Comparison of ENCODE assay signal across 8 cellular contexts in the genomic region with DNA sequence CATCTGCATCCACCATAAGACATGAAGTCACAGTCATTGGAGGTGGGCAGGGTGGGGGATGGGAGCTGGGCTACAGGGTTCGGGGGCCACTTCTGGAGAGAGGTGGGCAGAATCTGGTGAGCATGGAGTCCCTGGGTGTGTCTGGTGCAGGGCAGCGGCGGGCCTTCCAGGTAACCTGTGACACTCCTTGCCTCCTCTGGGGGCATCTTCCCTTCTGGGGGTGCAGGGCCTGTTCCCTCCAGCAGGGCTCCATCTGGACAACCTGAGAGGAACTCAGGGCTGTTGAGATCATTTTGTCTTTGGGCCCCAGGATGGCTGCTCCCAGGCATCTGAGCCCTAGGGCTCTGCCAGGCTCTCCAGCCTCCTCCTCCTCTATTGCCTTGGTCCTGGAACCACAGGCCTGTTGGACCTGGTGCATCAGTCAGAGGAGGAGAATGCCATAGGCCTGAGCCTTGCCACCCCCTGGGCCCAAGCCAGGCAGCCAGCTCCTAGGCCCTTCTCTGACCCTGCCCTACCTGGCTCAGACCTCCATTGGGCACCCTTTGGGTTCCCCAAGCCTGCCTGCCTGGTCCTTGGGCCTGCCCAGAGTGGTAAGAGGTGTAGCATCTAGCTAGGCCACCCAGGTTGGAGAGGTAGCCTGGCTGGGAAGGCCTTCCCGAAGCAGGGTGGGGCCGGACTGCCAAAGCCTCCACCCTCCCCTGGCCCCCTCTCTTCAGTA. TPM values are rescaled to one million over a fixed set of nuclear protein-coding genes. Genes with fewer than 3 reads are reported as not detected.
DNase-seq lines count a peak whose midpoint lies in the region; ATAC-seq and TF ChIP-seq lines count a peak whose summit lies in the region.

No MANE protein-coding gene starts in this region.

- peak overlapping the region in 3 of 4 donors; percentile 89 to 92 (median 91) for H3K27ac ChIP-seq in transverse colon

- no peaks in the 10 kb centered on the region for H3K36me3 ChIP-seq in transverse colon

- no peaks in the 10 kb centered on the region for H3K9me3 Mint-ChIP-seq in activated naive CD4-positive, alpha-beta T cell treated with anti-CD3 and anti-CD28 coated beads, Interleukin-2, amount 10 ng/mL, durations not matched to agents 7 days and 5 days
- peaks cover 10% of the 10 kb centered on the region for H3K9me3 Mint-ChIP-seq in glutamatergic neuron (ENCODE audit: unreplicated experiment)

- in situ Hi-C loops in transverse colon (cut with MboI; ENCODE audit: low pct_ligation_motif_present in 1 of 4, low pct_unique_long_range_greater_than_20kb in 1 of 4, low sequenced_read_pairs in 3 of 4) = loop anchor here in 3 of 4 donors (10.0 to 25.0 kb wide), 2 partner anchors 102 to 104 kb away; partner anchors contain the start of gene NFIX (in 1 of the 3)

- CTCF ChIA-PET in activated naive CD4-positive, alpha-beta T cell treated with anti-CD3 and anti-CD28 coated beads, Interleukin-2, amount 10 ng/mL, durations not matched to agents 7 days and 5 days (lab: Charles Lee) = interaction anchor here (3.2 kb wide), 1 partner anchor 124 kb away, joined by 8 read pairs; no protein-coding TSS in a partner anchor

- TF ChIP-seq POLR2A in transverse colon (IDR thresholded peaks at IDR 0.05) = no peak

- WGBS in transverse colon (ENCODE audit: low coverage in 1 of 2), 2 donors = 82% methylated on average over 5 of the region's 5 CpGs; no CpG with 5 or more reads in 1 of the 2 donors

- peaks cover 4% of the 10 kb centered on the region for H3K4me1 Mint-ChIP-seq in activated naive CD4-positive, alpha-beta T cell treated with anti-CD3 and anti-CD28 coated beads, Interleukin-2, amount 10 ng/mL, durations not matched to agents 7 days and 5 days
- H3K4me1 Mint-ChIP-seq in glutamatergic neuron (ENCODE audit: low read depth, unreplicated experiment) = peaks cover 9% of the 10 kb centered on the region

- TF ChIP-seq CTCF in glutamatergic neuron (IDR thresholded peaks at IDR 0.05; ENCODE audit: partially characterized antibody, unreplicated experiment) = peak; percentile 53
- TF ChIP-seq CTCF in transverse colon (IDR thresholded peaks at IDR 0.05) = peak in 2 of 5 experiments; percentile 5 to 9

- TF ChIP-seq EP300 in transverse colon (IDR thresholded peaks at IDR 0.05; ENCODE audit: low read depth) = no peak

- intact Hi-C loops in transverse colon (cut with DNase I; ENCODE audit: low total_unique reads) = no loop called here

- H3K27me3 Mint-ChIP-seq in activated naive CD4-positive, alpha-beta T cell treated with anti-CD3 and anti-CD28 coated beads, Interleukin-2, amount 10 ng/mL, durations not matched to agents 7 days and 5 days = peaks cover 47% of the 10 kb centered on the region
- peaks cover 12% of the 10 kb centered on the region for H3K27me3 Mint-ChIP-seq in glutamatergic neuron (ENCODE audit: unreplicated experiment)

- H3K27ac Mint-ChIP-seq in activated naive CD4-positive, alpha-beta T cell treated with anti-CD3 and anti-CD28 coated beads, Interleukin-2, amount 10 ng/mL, durations not matched to agents 7 days and 5 days = no peak overlapping the region
- H3K27ac Mint-ChIP-seq in glutamatergic neuron (ENCODE audit: unreplicated experiment) = no peak overlapping the region

- no peaks in the 10 kb centered on the region for H3K36me3 Mint-ChIP-seq in activated naive CD4-positive, alpha-beta T cell treated with anti-CD3 and anti-CD28 coated beads, Interleukin-2, amount 10 ng/mL, durations not matched to agents 7 days and 5 days
- H3K36me3 Mint-ChIP-seq in glutamatergic neuron (ENCODE audit: unreplicated experiment) = no peaks in the 10 kb centered on the region

- H3K4me1 ChIP-seq in transverse colon = peaks cover 22 to 48% (median 32%) of the 10 kb centered on the region in 4 donors

- H3K27me3 ChIP-seq in transverse colon = no peaks in the 10 kb centered on the region

- peak; percentile 43 for DNase-seq in activated naive CD4-positive, alpha-beta T cell treated with anti-CD3 and anti-CD28 coated beads, Interleukin-2, amount 10 ng/mL, durations not matched to agents 7 days and 5 days
- no peak for DNase-seq in activated naive CD4-positive, alpha-beta T cell treated with Interleukin-2 at 50 U/mL for 16 hours
- DNase-seq in SW480 (ENCODE audit: low spot score) (peak; percentile 44), glutamatergic neuron (no peak), transverse colon (no peak), NCI-H526 treated with DMSO at 0.1 percent for 48 hours (lab: John Stamatoyannopoulos, UW) (no peak)

- no peak overlapping the region for H3K4me3 ChIP-seq in transverse colon

- no peaks in the 10 kb centered on the region for H3K9me3 ChIP-seq in transverse colon

- no peak for ATAC-seq in GM18907 (IDR thresholded peaks at IDR 0.05; ENCODE audit: unreplicated experiment)
- ATAC-seq in HG02571 (IDR thresholded peaks at IDR 0.05; ENCODE audit: unreplicated experiment) = no peak

- H3K4me3 Mint-ChIP-seq in activated naive CD4-positive, alpha-beta T cell treated with anti-CD3 and anti-CD28 coated beads, Interleukin-2, amount 10 ng/mL, durations not matched to agents 7 days and 5 days = no peak overlapping the region
- no peak overlapping the region for H3K4me3 Mint-ChIP-seq in glutamatergic neuron (ENCODE audit: unreplicated experiment)

RNA-seq across cellular contexts. Expression of gene LYL1, which starts 13.4 kb away (rescaled TPM):
- total RNA-seq in glutamatergic neuron (ENCODE audit: unreplicated experiment) (1.3 TPM), transverse colon (10 to 100 TPM in 3 of 4 donors, 1 to 10 TPM in 1; 4.5 to 33.4 (median 16.7) TPM)

RNA-seq across cellular contexts. Expression of gene TRMT1, which starts 27.2 kb away (rescaled TPM):
- 29.2 TPM for total RNA-seq in glutamatergic neuron (ENCODE audit: unreplicated experiment)
- 100 to 1,000 TPM in 1 of 4 donors, 10 to 100 TPM in 3; 26.6 to 199 (median 60.7) TPM for total RNA-seq in transverse colon

RNA-seq across cellular contexts. Expression of gene NACC1, which starts 28.8 kb away (rescaled TPM):
- total RNA-seq in glutamatergic neuron (ENCODE audit: unreplicated experiment) (68.6 TPM), transverse colon (10 to 100 TPM; 31.6 to 54.2 (median 36.5) TPM)

Comparison
In these comparisons a context has a peak if more than half of its experiments do, and no peak if none do; other contexts are left out.
1. DNase-seq: peak in activated naive CD4-positive, alpha-beta T cell treated with anti-CD3 and anti-CD28 coated beads, Interleukin-2, amount 10 ng/mL, durations not matched to agents 7 days and 5 days (single experiment) and SW480 (single experiment); none in activated naive CD4-positive, alpha-beta T cell treated with Interleukin-2 at 50 U/mL for 16 hours (single experiment), glutamatergic neuron (single experiment), transverse colon (single experiment) and NCI-H526 treated with DMSO at 0.1 percent for 48 hours (single experiment).